Comparison of ENCODE assay signal across 22 cellular contexts in genomic region chr14:97283450-97284230, GRCh38.
"Had no signal": no experiment of that assay in that cellular context is flagged by ENCODE, and none has a peak within 500 bp of the region (broad histone marks: within the 10 kb centered on the region; RNA-seq: fewer than 3 reads in every experiment).

No MANE protein-coding gene starts in this region.

- H3K9me3 Mint-ChIP-seq: central memory CD8-positive, alpha-beta T cell; nephron; type B pancreatic cell had no signal

- H3K4me3 Mint-ChIP-seq: activated naive CD8-positive, alpha-beta T cell; central memory CD8-positive, alpha-beta T cell; memory B cell; nephron; type B pancreatic cell had no signal

- H3K27ac ChIP-seq: breast epithelium, colonic mucosa, epithelial cell of prostate, heart left ventricle, pancreas, psoas muscle, right atrium auricular region, spleen, thoracic aorta had no signal

- H3K36me3 ChIP-seq: breast epithelium, colonic mucosa, heart left ventricle, pancreas, right atrium auricular region, spleen, thoracic aorta had no signal

- H3K4me1 ChIP-seq: breast epithelium, colonic mucosa, heart left ventricle, pancreas, psoas muscle, right atrium auricular region, spleen had no signal

- H3K4me3 ChIP-seq: breast epithelium, colonic mucosa, heart left ventricle, pancreas, psoas muscle, right atrium auricular region, spleen, thoracic aorta had no signal

- FAIRE-seq: astrocyte, pancreas had no signal

- H3K27me3 Mint-ChIP-seq: central memory CD8-positive, alpha-beta T cell had no signal

- H3K27ac Mint-ChIP-seq: activated naive CD8-positive, alpha-beta T cell; memory B cell; nephron; type B pancreatic cell had no signal

- DNase-seq: activated gamma-delta T cell treated with Interleukin-2 at 50 U/mL for 16 hours; activated T-cell treated with anti-CD3 and anti-CD28 coated beads, Interleukin-2, amount 50 U/mL, for 1 hour; colonic mucosa; heart left ventricle; islet precursor cell; left colon; pancreas; psoas muscle; spleen; stimulated activated CD4-positive, alpha-beta T cell treated with anti-CD3 and anti-CD28 coated beads, Interleukin-4, amount 100 ng/mL, for 24 hours; stimulated activated naive CD4-positive, alpha-beta T cell treated with Interleukin-2 at 50 U/mL for 16 hours; T-helper 9 cell had no signal

- ATAC-seq: heart left ventricle, left colon, pancreas, psoas muscle had no signal

- H3K4me1 Mint-ChIP-seq: central memory CD8-positive, alpha-beta T cell; memory B cell; nephron had no signal

- H3K27me3 ChIP-seq: colonic mucosa, pancreas, right atrium auricular region had no signal

- H3K36me3 Mint-ChIP-seq: memory B cell, type B pancreatic cell had no signal

- H3K9me3 ChIP-seq: breast epithelium, colonic mucosa, heart left ventricle, pancreas, psoas muscle, right atrium auricular region, spleen, thoracic aorta had no signal
